ENCODE assay signal across 12 cellular contexts in genomic region chr11:124899376-124900145, GRCh38. TPM values are rescaled to one million over a fixed set of nuclear protein-coding genes. Genes with fewer than 3 reads are reported as not detected.
DNase-seq lines count a peak whose midpoint lies in the region; ATAC-seq and TF ChIP-seq lines count a peak whose summit lies in the region.
"Had no signal": no experiment of that assay in that cellular context is flagged by ENCODE, and none has a peak within 500 bp of the region (broad histone marks: within the 10 kb centered on the region; RNA-seq: fewer than 3 reads in every experiment).

No MANE protein-coding gene starts in this region.

- peaks cover 42% of the 10 kb centered on the region for H3K9me1 ChIP-seq in IMR-90 (ENCODE audit: insufficient read depth, low read length)

- peak overlapping the region; percentile 97; the same call in 1 of the 2 replicates for H3K56ac ChIP-seq in IMR-90 (ENCODE audit: extremely low read depth, insufficient read depth, low read length)

- H3K14ac ChIP-seq in IMR-90 (replicated peaks; ENCODE audit: low read depth, low read length) = peak overlapping the region; percentile 96

- ATAC-seq in IMR-90 (ENCODE audit: low read depth) (no peak), body of pancreas (no peak)
- ATAC-seq in naive thymus-derived CD4-positive, alpha-beta T cell = no peak

- dilution Hi-C loops in IMR-90 (cut with HindIII; ENCODE audit: low sequenced_read_pairs, unreplicated experiment) = no loop called here

- no peaks in the 10 kb centered on the region for H4K20me1 ChIP-seq in IMR-90 (ENCODE audit: insufficient read depth, low read length)

- no TSS peak for BruUV-seq in IMR-90 (replicated peaks; lab: Mats Ljungman, UMichigan)

- H4K5ac ChIP-seq in IMR-90 (ENCODE audit: low read depth, low read length) = peak overlapping the region; percentile 69

- no peak for TF ChIP-seq RAD21 in IMR-90 (IDR thresholded peaks at IDR 0.05; ENCODE audit: low read length)

- H3K27ac Mint-ChIP-seq in naive thymus-derived CD4-positive, alpha-beta T cell = no peak overlapping the region

- peak overlapping the region; percentile 89 for H3K23ac ChIP-seq in IMR-90 (ENCODE audit: low read depth, low read length)

- peaks cover 0 to 3% (median 0%) of the 10 kb centered on the region in 5 donors for H3K36me3 Mint-ChIP-seq in naive thymus-derived CD4-positive, alpha-beta T cell

- H3K27me3 Mint-ChIP-seq in naive thymus-derived CD4-positive, alpha-beta T cell = peaks cover 7 to 33% (median 25%) of the 10 kb centered on the region in 5 donors

- peak overlapping the region; percentile 100 for H2BK15ac ChIP-seq in IMR-90 (ENCODE audit: low read depth, low read length)

- in situ Hi-C loops in IMR-90 (cut with MboI; ENCODE audit: low sequenced_read_pairs) = no loop called here

- peaks cover 39% of the 10 kb centered on the region for H3K4me1 ChIP-seq in IMR-90 (ENCODE audit: control insufficient read depth, insufficient read depth, low read length)
- H3K4me1 ChIP-seq in body of pancreas = no peaks in the 10 kb centered on the region
- H3K4me1 ChIP-seq in subcutaneous abdominal adipose tissue (ENCODE audit: control insufficient read depth in 5 of 5, insufficient read depth in 5 of 5, low read length in 5 of 5) = peaks cover 22 to 72% (median 50%) of the 10 kb centered on the region in 5 donors
- no peaks in the 10 kb centered on the region for H3K4me1 ChIP-seq in naive thymus-derived CD4-positive, alpha-beta T cell (ENCODE audit: control insufficient read depth in 2 of 2, insufficient read depth in 2 of 2, low read length in 2 of 2)

- no peak overlapping the region for H3K4me3 Mint-ChIP-seq in naive thymus-derived CD4-positive, alpha-beta T cell

- H3K27ac ChIP-seq in IMR-90 (ENCODE audit: insufficient read depth, low read length) (peak overlapping the region; percentile 91), body of pancreas (peak overlapping the region in 3 of 4 donors; percentile 16 to 53 (median 44)), subcutaneous abdominal adipose tissue (ENCODE audit: low read depth, low read length) (peak overlapping the region; percentile 91)
- H3K27ac ChIP-seq in naive thymus-derived CD4-positive, alpha-beta T cell (ENCODE audit: low read depth, low read length) = no peak overlapping the region

- H3K27me3 ChIP-seq in IMR-90 (ENCODE audit: control insufficient read depth, insufficient read depth, low read length) (no peaks in the 10 kb centered on the region), body of pancreas (no peaks in the 10 kb centered on the region), subcutaneous abdominal adipose tissue (ENCODE audit: control insufficient read depth in 5 of 5, insufficient read depth in 4 of 5, low read length in 5 of 5) (no peaks in the 10 kb centered on the region)
- peaks cover 0 to 3% of the 10 kb centered on the region in 2 donors for H3K27me3 ChIP-seq in naive thymus-derived CD4-positive, alpha-beta T cell (ENCODE audit: control insufficient read depth in 2 of 2, insufficient read depth in 2 of 2, low read length in 2 of 2)

- H3K79me1 ChIP-seq in IMR-90 (ENCODE audit: low read depth in 1 of 2, low read length in 2 of 2) = peaks cover 7 to 31% of the 10 kb centered on the region in 2 experiments; a peak in 3 of 4 replicates

- peak overlapping the region; percentile 97 for H2BK5ac ChIP-seq in IMR-90 (ENCODE audit: low read depth, low read length, poor library complexity, severe bottlenecking)

- H3K4ac ChIP-seq in IMR-90 (ENCODE audit: low read depth, low read length) = peak overlapping the region; percentile 99

- H4K91ac ChIP-seq in IMR-90 (ENCODE audit: insufficient read depth, low read depth, low read length) = peak overlapping the region; percentile 96

- 71% methylated on average over 1 of the region's 6 CpGs; no CpG with 5 or more reads in 1 of the 2 experiments for WGBS in IMR-90 (ENCODE audit: extremely low coverage in 2 of 2, insufficient read length in 1 of 2), 2 experiments
- WGBS in body of pancreas, 2 donors = 33 to 47% methylated on average over 6 of the region's 6 CpGs

- peak overlapping the region; percentile 98 for H2BK120ac ChIP-seq in IMR-90 (ENCODE audit: low read depth, low read length)

- intact Hi-C loops in IMR-90 (cut with micrococcal nuclease) = loop anchor here (2.0 kb wide), 1 partner anchor 53 kb away; no protein-coding TSS in a partner anchor
- intact Hi-C loops in body of pancreas (cut with DNase I) = no loop called here
- intact Hi-C loops in naive thymus-derived CD4-positive, alpha-beta T cell (cut with micrococcal nuclease) = no loop called here

- H3K36me3 ChIP-seq in IMR-90 (ENCODE audit: control insufficient read depth, insufficient read depth, low read length) (no peaks in the 10 kb centered on the region), body of pancreas (replicated peaks in 1 of 2; ENCODE audit: insufficient read depth in 1 of 2, low read depth in 2 of 2) (no peaks in the 10 kb centered on the region), subcutaneous abdominal adipose tissue (ENCODE audit: control insufficient read depth in 5 of 5, insufficient read depth in 5 of 5, low read length in 5 of 5) (peaks cover 0 to 9% (median 3%) of the 10 kb centered on the region in 5 donors)
- no peaks in the 10 kb centered on the region for H3K36me3 ChIP-seq in naive thymus-derived CD4-positive, alpha-beta T cell (ENCODE audit: control insufficient read depth in 2 of 3, insufficient read depth in 3 of 3, low read length in 3 of 3)

- H3K4me3 ChIP-seq in IMR-90 (ENCODE audit: insufficient read depth, low read depth, low read length) (no peak overlapping the region), body of pancreas (no peak overlapping the region), subcutaneous abdominal adipose tissue (ENCODE audit: low read depth in 1 of 5, low read length in 5 of 5) (no peak overlapping the region)
- H3K4me3 ChIP-seq in naive thymus-derived CD4-positive, alpha-beta T cell (ENCODE audit: low read length) = no peak overlapping the region

- H3K4me1 Mint-ChIP-seq in naive thymus-derived CD4-positive, alpha-beta T cell = peaks cover 0 to 10% (median 6%) of the 10 kb centered on the region in 7 donors

- TF ChIP-seq POLR2A in IMR-90 (IDR thresholded peaks at IDR 0.05; ENCODE audit: low read depth, low read length) = no peak
- no peak for TF ChIP-seq POLR2A in body of pancreas (IDR thresholded peaks at IDR 0.05)

- peak overlapping the region; percentile 91 for H2AK9ac ChIP-seq in IMR-90 (replicated peaks; ENCODE audit: low read depth, low read length, poor library complexity)

- peak overlapping the region; percentile 67 for H2AFZ ChIP-seq in IMR-90 (replicated peaks; ENCODE audit: low read length, poor library complexity)

- H3K4me2 ChIP-seq in IMR-90 (ENCODE audit: low read depth, low read length) = no peak overlapping the region

- CTCF ChIA-PET in IMR-90 (lab: Yijun Ruan, JAX) = interaction anchor here (1.3 to 1.8 kb wide), 2 partner anchors 11 to 23 kb away, joined by 4 to 7 read pairs; no protein-coding TSS in a partner anchor
- CTCF ChIA-PET in naive thymus-derived CD4-positive, alpha-beta T cell (lab: Charles Lee) = interaction anchor here (1.1 kb wide), 1 partner anchor 17 kb away, joined by 3 read pairs; no protein-coding TSS in a partner anchor

- TF ChIP-seq CTCF in IMR-90 (conservative IDR thresholded peaks at IDR 0.05; ENCODE audit: low read depth, low read length) (0 out of 2 replicates have a peak, but pooled peaks have one; percentile 21), body of pancreas (IDR thresholded peaks at IDR 0.05) (no peak)

- H4K8ac ChIP-seq in IMR-90 (ENCODE audit: low read depth in 2 of 2, low read length in 2 of 2) = peak overlapping the region; percentile 86 to 97

- H2BK20ac ChIP-seq in IMR-90 (ENCODE audit: low read depth, low read length) = peak overlapping the region; percentile 98

- H3K9ac ChIP-seq in IMR-90 (ENCODE audit: low read depth, low read length) (no peak overlapping the region), subcutaneous abdominal adipose tissue (ENCODE audit: low read length in 5 of 5) (peak overlapping the region; percentile 1 to 54 (median 34))

- POLR2A ChIA-PET in IMR-90 (lab: Charles Lee; ENCODE audit: unreplicated experiment) = no interaction called here
- POLR2A ChIA-PET in naive thymus-derived CD4-positive, alpha-beta T cell (lab: Charles Lee) = interaction anchor here (0.6 kb wide), 1 partner anchor 254 kb away, joined by 3 read pairs; no protein-coding TSS in a partner anchor

- DNase-seq in IMR-90 (no peak), body of pancreas (no peak), kidney tubule cell (ENCODE audit: low spot score) (peak; percentile 59), germinal center (ENCODE audit: low spot score) (no peak), DMS53 treated with DMSO at 0.1 percent for 48 hours (lab: John Stamatoyannopoulos, UW; ENCODE audit: unreplicated experiment) (no peak), NCI-H128 (lab: John Stamatoyannopoulos, UW; ENCODE audit: unreplicated experiment) (no peak)
- DNase-seq in naive thymus-derived CD4-positive, alpha-beta T cell = no peak
- DNase-seq: DMS79, GOT3, NCI-H1930, SIG-M5 had no signal

- H3K18ac ChIP-seq in IMR-90 (ENCODE audit: low read depth, low read length) = peak overlapping the region; percentile 75

- no peaks in the 10 kb centered on the region for H3K9me3 ChIP-seq in IMR-90 (ENCODE audit: control insufficient read depth, insufficient read depth, low read length)
- H3K9me3 ChIP-seq in body of pancreas = no peaks in the 10 kb centered on the region
- no peaks in the 10 kb centered on the region for H3K9me3 ChIP-seq in subcutaneous abdominal adipose tissue (ENCODE audit: control insufficient read depth in 5 of 5, low read length in 5 of 5)
- no peaks in the 10 kb centered on the region for H3K9me3 ChIP-seq in naive thymus-derived CD4-positive, alpha-beta T cell (ENCODE audit: control insufficient read depth in 2 of 3, low read length in 3 of 3)

- peak overlapping the region; percentile 100 for H2AK5ac ChIP-seq in IMR-90 (ENCODE audit: low read depth, low read length)

- no peaks in the 10 kb centered on the region for H3K9me3 Mint-ChIP-seq in naive thymus-derived CD4-positive, alpha-beta T cell

RNA-seq across cellular contexts. Expression of gene ROBO4, which starts 1.9 kb away (rescaled TPM):
- total RNA-seq in IMR-90 (2012; rRNA removed) = 0.56 and 0.72 TPM in 2 replicates
- polyA plus RNA-seq in IMR-90 (2012; rRNA removed) = 0.82 and 1.4 TPM in 2 replicates
- 0.55 and 1.0 TPM in 2 replicates for polyA plus RNA-seq in IMR-90 (2012; cell fraction: cytosol; rRNA removed)
- 1.3 and 3.6 TPM in 2 replicates for polyA plus RNA-seq in IMR-90 (2012; cell fraction: nucleus; rRNA removed; ENCODE audit: low replicate concordance)
- total RNA-seq in body of pancreas = 10 to 100 TPM; 13.2 to 21.4 TPM
- under 1 TPM in 2 of 5 experiments, not detected in 3; 0.19 to 0.29 TPM for total RNA-seq in naive thymus-derived CD4-positive, alpha-beta T cell
- polyA plus RNA-seq in naive thymus-derived CD4-positive, alpha-beta T cell = under 1 TPM in 1 of 2 donors, not detected in 1; 0.04 TPM

RNA-seq across cellular contexts. Expression of gene HEPN1, which starts 19.5 kb away (rescaled TPM):
- total RNA-seq in IMR-90 (2012; rRNA removed) (not detected in 2 replicates), body of pancreas (not detected)
- not detected in 2 replicates for polyA plus RNA-seq in IMR-90 (2012; rRNA removed)
- not detected in 2 replicates for polyA plus RNA-seq in IMR-90 (2012; cell fraction: cytosol; rRNA removed)
- not detected in 2 replicates for polyA plus RNA-seq in IMR-90 (2012; cell fraction: nucleus; rRNA removed; ENCODE audit: low replicate concordance)
- total RNA-seq in naive thymus-derived CD4-positive, alpha-beta T cell = not detected
- polyA plus RNA-seq in naive thymus-derived CD4-positive, alpha-beta T cell = not detected

RNA-seq across cellular contexts. Expression of gene ROBO3, which starts 34.3 kb away (rescaled TPM):
- total RNA-seq in IMR-90 (2012; rRNA removed) (10.3 and 12.0 TPM in 2 replicates), body of pancreas (1 to 10 TPM; 1.3 to 9.9 TPM)
- 54.1 and 64.5 TPM in 2 replicates for polyA plus RNA-seq in IMR-90 (2012; rRNA removed)
- polyA plus RNA-seq in IMR-90 (2012; cell fraction: cytosol; rRNA removed) = 20.7 and 53.7 TPM in 2 replicates
- polyA plus RNA-seq in IMR-90 (2012; cell fraction: nucleus; rRNA removed; ENCODE audit: low replicate concordance) = 445 and 537 TPM in 2 replicates
- 10 to 100 TPM in 4 of 5 experiments, 1 to 10 TPM in 1; 8.1 to 51.3 (median 38.0) TPM for total RNA-seq in naive thymus-derived CD4-positive, alpha-beta T cell
- 1 to 10 TPM; 3.6 to 8.5 TPM for polyA plus RNA-seq in naive thymus-derived CD4-positive, alpha-beta T cell

RNA-seq across cellular contexts. Expression of gene HEPACAM, which starts 36.3 kb away (rescaled TPM):
- total RNA-seq in IMR-90 (2012; rRNA removed) (0.18 TPM in 1 of 2 replicates, not detected in the other), body of pancreas (1 to 10 TPM in 1 of 2 donors, under 1 TPM in 1; 0.26 to 7.9 TPM)
- 0.03 and 0.09 TPM in 2 replicates for polyA plus RNA-seq in IMR-90 (2012; rRNA removed)
- 0.02 and 0.23 TPM in 2 replicates for polyA plus RNA-seq in IMR-90 (2012; cell fraction: cytosol; rRNA removed)
- polyA plus RNA-seq in IMR-90 (2012; cell fraction: nucleus; rRNA removed; ENCODE audit: low replicate concordance) = 0.12 and 0.19 TPM in 2 replicates
- total RNA-seq in naive thymus-derived CD4-positive, alpha-beta T cell = not detected
- polyA plus RNA-seq in naive thymus-derived CD4-positive, alpha-beta T cell = not detected

RNA-seq across cellular contexts. Expression of gene CCDC15, which starts 54.4 kb away (rescaled TPM):
- 2.0 and 2.5 TPM in 2 replicates for total RNA-seq in IMR-90 (2012; rRNA removed)
- polyA plus RNA-seq in IMR-90 (2012; rRNA removed) = 0.69 and 1.1 TPM in 2 replicates
- 0.12 and 0.24 TPM in 2 replicates for polyA plus RNA-seq in IMR-90 (2012; cell fraction: cytosol; rRNA removed)
- polyA plus RNA-seq in IMR-90 (2012; cell fraction: nucleus; rRNA removed; ENCODE audit: low replicate concordance) = 0.13 and 1.2 TPM in 2 replicates
- 1 to 10 TPM in 1 of 2 donors, under 1 TPM in 1; 0.99 to 1.6 TPM for total RNA-seq in body of pancreas
- total RNA-seq in naive thymus-derived CD4-positive, alpha-beta T cell = 1 to 10 TPM; 1.6 to 4.7 (median 2.7) TPM
- polyA plus RNA-seq in naive thymus-derived CD4-positive, alpha-beta T cell = 1 to 10 TPM; 1.5 to 1.6 TPM
